In the genomic region with DNA sequence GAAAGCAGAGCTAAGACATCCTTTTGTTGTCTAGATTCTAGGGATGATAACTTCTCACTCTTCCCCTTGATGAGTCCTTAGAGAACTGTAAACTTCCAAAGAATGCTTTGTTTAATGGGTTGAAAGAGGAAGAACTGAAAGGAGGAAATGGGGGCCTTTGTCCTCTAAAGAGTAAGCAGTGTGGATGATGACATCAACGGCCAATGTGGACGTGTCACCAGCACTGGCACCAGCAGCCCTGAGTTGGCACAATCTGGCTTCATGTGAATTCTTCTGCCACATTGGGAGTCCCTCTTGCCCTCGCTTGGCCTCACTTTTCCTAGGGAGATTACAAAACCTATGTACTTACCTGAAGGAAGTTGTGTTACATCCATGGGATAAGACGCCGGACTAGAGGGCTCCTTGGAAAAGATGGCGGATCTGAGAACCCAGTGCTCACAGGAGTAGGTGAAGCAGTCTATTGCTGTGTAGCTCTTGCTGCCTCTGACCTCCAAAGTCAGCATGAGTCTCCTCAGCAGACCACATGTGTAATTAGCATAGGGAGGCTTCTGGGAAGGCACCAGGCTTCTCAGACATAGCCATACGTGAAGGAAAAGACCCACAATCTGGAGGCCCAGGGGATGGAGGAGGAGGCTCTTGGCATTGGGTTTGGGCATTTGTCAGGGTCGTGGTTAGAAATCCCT, we compare ENCODE assay signal across 19 cellular contexts.
DNase-seq lines count a peak whose midpoint lies in the region; ATAC-seq and TF ChIP-seq lines count a peak whose summit lies in the region.
"Had no signal": no experiment of that assay in that cellular context is flagged by ENCODE, and none has a peak within 500 bp of the region (broad histone marks: within the 10 kb centered on the region; RNA-seq: fewer than 3 reads in every experiment).

No MANE protein-coding gene starts in this region.

- intact Hi-C loops in left lung (cut with DNase I) = no loop called here

- H3K4me1 ChIP-seq in left lung = no peaks in the 10 kb centered on the region
- H3K4me1 ChIP-seq: esophagus muscularis mucosa, left ventricle myocardium inferior, neural progenitor cell had no signal

- H3K4me3 ChIP-seq in HL-60 (replicated peaks; ENCODE audit: insufficient read depth, low read length) (no peak overlapping the region), left lung (no peak overlapping the region)
- H3K4me3 ChIP-seq: esophagus muscularis mucosa, left ventricle myocardium inferior, mucosa of descending colon, neural progenitor cell, thoracic aorta had no signal

- ATAC-seq in left lung = peak; percentile 63
- no peak for ATAC-seq in HG03469 (IDR thresholded peaks at IDR 0.05; ENCODE audit: unreplicated experiment)
- no peak for ATAC-seq in GM18511 (IDR thresholded peaks at IDR 0.05; ENCODE audit: unreplicated experiment)
- ATAC-seq: mucosa of descending colon had no signal

- H3K27me3 ChIP-seq in HL-60 (ENCODE audit: insufficient read depth, poor library complexity, severe bottlenecking) (no peaks in the 10 kb centered on the region), left lung (no peaks in the 10 kb centered on the region)
- H3K27me3 ChIP-seq: esophagus muscularis mucosa, neural progenitor cell had no signal

- H3K9me3 ChIP-seq in left lung = no peaks in the 10 kb centered on the region
- H3K9me3 ChIP-seq: esophagus muscularis mucosa, left ventricle myocardium inferior, mucosa of descending colon, thoracic aorta had no signal

- DNase-seq in AML-193 (lab: John Stamatoyannopoulos, UW) = peak; percentile 5 to 26
- peak in 1 of 2 experiments; percentile 84 for DNase-seq in HL-60 (ENCODE audit: low read depth in 1 of 2, low spot score in 1 of 2)
- peak; percentile 5 for DNase-seq in RPMI7951 (ENCODE audit: low read depth)
- peak in 1 of 2 donors; percentile 48 for DNase-seq in left lung
- no peak for DNase-seq in NCI-H2227 treated with DMSO at 0.1 percent for 48 hours (lab: John Stamatoyannopoulos, UW)
- no peak for DNase-seq in GOT3 (lab: John Stamatoyannopoulos, UW)
- DNase-seq: activated CD4-positive, alpha-beta T cell treated with anti-CD3 and anti-CD28 coated beads, Interleukin-2, amount 50 U/mL, for 1 hour; cerebellar nuclear complex; effector memory CD4-positive, alpha-beta T cell; glutamatergic neuron; left ventricle myocardium inferior; mucosa of descending colon; NCI-H82; retina had no signal

- H3K36me3 ChIP-seq in left lung = no peaks in the 10 kb centered on the region
- H3K36me3 ChIP-seq: esophagus muscularis mucosa, left ventricle myocardium inferior, neural progenitor cell, thoracic aorta had no signal

- H3K27ac ChIP-seq in HL-60 (replicated peaks) = peak overlapping the region; percentile 46
- no peak overlapping the region for H3K27ac ChIP-seq in left lung
- H3K27ac ChIP-seq: esophagus muscularis mucosa, left ventricle myocardium inferior, neural progenitor cell, thoracic aorta had no signal

- no peak for TF ChIP-seq CTCF in HL-60 (IDR thresholded peaks at IDR 0.05; ENCODE audit: insufficient read depth, low read length)
- no peak for TF ChIP-seq CTCF in left lung (IDR thresholded peaks at IDR 0.05)

Comparison
In these comparisons a context has a peak if more than half of its experiments do, and no peak if none do; other contexts are left out.
1. DNase-seq: peak in AML-193 (2 of 2) and RPMI7951 (single experiment); none in NCI-H2227 treated with DMSO at 0.1 percent for 48 hours (single experiment) and GOT3 (single experiment).